Comparison of ENCODE assay signal across 8 cellular contexts in the genomic region with DNA sequence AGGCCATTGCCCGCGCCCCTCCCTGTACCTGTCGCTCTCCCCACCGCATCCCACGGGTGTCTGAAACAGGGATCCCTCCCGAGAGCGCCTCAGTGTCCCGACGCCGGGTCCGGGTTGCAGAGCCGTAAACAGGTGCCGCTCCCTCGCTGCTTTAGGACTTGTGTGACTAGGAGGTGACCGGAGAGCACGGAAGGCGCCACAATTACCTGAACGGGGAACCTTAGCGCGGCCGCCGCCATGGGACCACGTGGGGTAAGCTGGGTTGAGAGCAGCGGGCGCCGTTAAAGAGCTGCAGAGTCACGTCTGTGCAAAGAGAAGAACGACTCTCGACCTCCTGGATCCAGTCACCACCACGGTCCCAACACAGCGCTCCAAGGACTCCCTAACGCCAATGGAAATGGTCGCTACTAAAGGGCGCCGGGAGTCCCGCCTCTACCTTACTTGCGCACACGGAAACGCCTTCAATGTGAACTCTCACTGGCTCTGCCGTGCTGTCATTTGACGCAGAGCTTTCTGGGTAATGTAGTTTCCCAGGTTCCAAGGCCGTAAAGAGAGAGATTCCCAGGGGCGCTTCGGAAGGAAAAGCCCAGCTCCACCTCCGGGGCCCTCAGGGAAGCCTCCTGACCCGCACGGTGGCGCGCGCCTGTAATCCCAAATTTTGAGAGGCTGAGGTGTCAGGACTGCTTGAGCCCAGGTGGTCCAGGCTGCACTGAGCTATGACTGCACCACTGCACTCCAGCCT. TPM values are rescaled to one million over a fixed set of nuclear protein-coding genes. Genes with fewer than 3 reads are reported as not detected.
DNase-seq lines count a peak whose midpoint lies in the region; ATAC-seq and FAIRE-seq lines count a peak whose summit lies in the region.

A gene (minus strand): TSS at position 409 of the 742 bp plus-strand sequence. CDS start 170 bp downstream, at position 239.

- peaks cover 28% of the 10 kb centered on the region for H3K4me1 ChIP-seq in CD4-positive, alpha-beta memory T cell (ENCODE audit: insufficient read depth, low read length)
- H3K4me1 ChIP-seq in mesodermal cell (ENCODE audit: control insufficient read depth, insufficient read depth, low read length, poor library complexity, severe bottlenecking), result peaks cover 3% of the 10 kb centered on the region

- POLR2A ChIA-PET in CD4-positive, alpha-beta memory T cell (lab: Charles Lee; ENCODE audit: partially characterized antibody), result interaction anchor here (0.6 to 1.4 kb wide), 12 partner anchors 13 to 327 kb away, joined by 3 to 8 read pairs (median 4); a partner anchor contains a TSS

- peaks cover 12 to 28% of the 10 kb centered on the region in 2 donors for H3K36me3 Mint-ChIP-seq in CD4-positive, alpha-beta memory T cell

- peak within 1 kb of the TSS; percentile 86 to 99 (median 96) for H3K4me3 Mint-ChIP-seq in CD4-positive, alpha-beta memory T cell

- peaks cover 34 to 55% (median 46%) of the 10 kb centered on the region in 4 donors for H3K4me1 Mint-ChIP-seq in CD4-positive, alpha-beta memory T cell

- CTCF ChIA-PET in CD4-positive, alpha-beta memory T cell (lab: Charles Lee; ENCODE audit: partially characterized antibody), result interaction anchor here (0.9 kb wide), 1 partner anchor 12 kb away, joined by 3 read pairs; no protein-coding TSS in a partner anchor

- peak; percentile 77 to 90 (median 79) for DNase-seq in CD4-positive, alpha-beta memory T cell
- DNase-seq in HT1080 (ENCODE audit: low read depth) (peak; percentile 87), NOMO-1 treated with dmso at 0.1 percent for 144 hours (lab: John Stamatoyannopoulos, UW; ENCODE audit: unreplicated experiment) (peak; percentile 95)
- peak; percentile 41 for DNase-seq in activated CD8-positive, alpha-beta memory T cell treated with anti-CD3 and anti-CD28 coated beads, Interleukin-2, amount 50 U/mL, for 1 hour (ENCODE audit: extremely low read depth)
- peak; percentile 33 for DNase-seq in stimulated activated CD8-positive, alpha-beta memory T cell treated with anti-CD3 and anti-CD28 coated beads, Interleukin-15, amount 100 ng/mL, for 24 hours (ENCODE audit: low read depth)

- peak within 1 kb of the TSS; percentile 88 to 98 (median 96) for H3K27ac Mint-ChIP-seq in CD4-positive, alpha-beta memory T cell

- no peaks in the 10 kb centered on the region for H3K9me3 Mint-ChIP-seq in CD4-positive, alpha-beta memory T cell

- H3K27ac ChIP-seq in CD4-positive, alpha-beta memory T cell (ENCODE audit: low read depth, low read length), result peak within 1 kb of the TSS; percentile 85
- H3K27ac ChIP-seq in mesodermal cell (ENCODE audit: low read depth, low read length, severe bottlenecking), result peak within 1 kb of the TSS; percentile 53

- H3K27me3 ChIP-seq in CD4-positive, alpha-beta memory T cell (ENCODE audit: insufficient read depth, low read length), result no peaks in the 10 kb centered on the region

- peak within 1 kb of the TSS; percentile 83 to 86 for H3K4me3 ChIP-seq in CD4-positive, alpha-beta memory T cell (ENCODE audit: low read length in 2 of 2)
- H3K4me3 ChIP-seq in mesodermal cell (ENCODE audit: extremely low read depth, insufficient read depth, low read length, poor library complexity, severe bottlenecking), result peak within 1 kb of the TSS; percentile 95

- FAIRE-seq in endometrium (lab: Jason Lieb, UNC), result peak; percentile 12

- WGBS in mesodermal cell (ENCODE audit: insufficient coverage in 2 of 2), 2 experiments, result 2% methylated on average over 44 to 45 of the region's 50 CpGs

- H3K9me3 ChIP-seq in CD4-positive, alpha-beta memory T cell (ENCODE audit: control insufficient read depth in 1 of 2, low read length in 2 of 2), result no peaks in the 10 kb centered on the region
- H3K9me3 ChIP-seq in mesodermal cell (ENCODE audit: control insufficient read depth, low read length), result no peaks in the 10 kb centered on the region

- peaks cover 2% of the 10 kb centered on the region for H3K36me3 ChIP-seq in CD4-positive, alpha-beta memory T cell (ENCODE audit: insufficient read depth, low read length)
- H3K36me3 ChIP-seq in mesodermal cell (ENCODE audit: control insufficient read depth, insufficient read depth, low read length), result peaks cover 22% of the 10 kb centered on the region

- peak; percentile 65 for ATAC-seq in GM19455 (IDR thresholded peaks at IDR 0.05; ENCODE audit: unreplicated experiment)

- intact Hi-C loops in CD4-positive, alpha-beta memory T cell (cut with micrococcal nuclease), result loop anchor here (1.0 to 5.0 kb wide), 3 partner anchors 46 to 87 kb away; a partner anchor contains a TSS

- H3K27me3 Mint-ChIP-seq in CD4-positive, alpha-beta memory T cell, result no peaks in the 10 kb centered on the region

RNA-seq across cellular contexts. Expression of the gene that starts here (rescaled TPM):
- total RNA-seq in CD4-positive, alpha-beta memory T cell, result 10 to 100 TPM; 17.9 to 21.0 TPM
- 1 to 10 TPM; 5.5 to 9.3 TPM for polyA plus RNA-seq in CD4-positive, alpha-beta memory T cell
- total RNA-seq in HT1080 (2014; rRNA removed; shearing (Covaris generic)), result 6.7 and 8.0 TPM in 2 replicates
- 3.4 and 3.5 TPM in 2 replicates for polyA plus RNA-seq in HT1080 (2015; cell fraction: cytosol; rRNA removed)
- polyA plus RNA-seq in HT1080 (2015; cell fraction: nucleus; rRNA removed), result 9.2 and 10.1 TPM in 2 replicates
- polyA plus RNA-seq in mesodermal cell (2013, experiment 1 of 2), result 3.3 TPM
- polyA plus RNA-seq in mesodermal cell (2013, experiment 2 of 2), result 4.7 TPM

Comparison
In these comparisons a context has a peak if more than half of its experiments do, and no peak if none do; other contexts are left out.
1. Peak in every context shown above with its lines: DNase-seq, ATAC-seq, H3K4me3 ChIP-seq and H3K27ac ChIP-seq.
2. DNase-seq: peak in every context shown above with its lines; median percentile 95 in NOMO-1 treated with dmso at 0.1 percent for 144 hours; 87 in HT1080; 79 in CD4-positive, alpha-beta memory T cell; 41 in activated CD8-positive, alpha-beta memory T cell treated with anti-CD3 and anti-CD28 coated beads, Interleukin-2, amount 50 U/mL, for 1 hour; 33 in stimulated activated CD8-positive, alpha-beta memory T cell treated with anti-CD3 and anti-CD28 coated beads, Interleukin-15, amount 100 ng/mL, for 24 hours.